Comparison of ENCODE assay signal across 9 cellular contexts in the genomic region with DNA sequence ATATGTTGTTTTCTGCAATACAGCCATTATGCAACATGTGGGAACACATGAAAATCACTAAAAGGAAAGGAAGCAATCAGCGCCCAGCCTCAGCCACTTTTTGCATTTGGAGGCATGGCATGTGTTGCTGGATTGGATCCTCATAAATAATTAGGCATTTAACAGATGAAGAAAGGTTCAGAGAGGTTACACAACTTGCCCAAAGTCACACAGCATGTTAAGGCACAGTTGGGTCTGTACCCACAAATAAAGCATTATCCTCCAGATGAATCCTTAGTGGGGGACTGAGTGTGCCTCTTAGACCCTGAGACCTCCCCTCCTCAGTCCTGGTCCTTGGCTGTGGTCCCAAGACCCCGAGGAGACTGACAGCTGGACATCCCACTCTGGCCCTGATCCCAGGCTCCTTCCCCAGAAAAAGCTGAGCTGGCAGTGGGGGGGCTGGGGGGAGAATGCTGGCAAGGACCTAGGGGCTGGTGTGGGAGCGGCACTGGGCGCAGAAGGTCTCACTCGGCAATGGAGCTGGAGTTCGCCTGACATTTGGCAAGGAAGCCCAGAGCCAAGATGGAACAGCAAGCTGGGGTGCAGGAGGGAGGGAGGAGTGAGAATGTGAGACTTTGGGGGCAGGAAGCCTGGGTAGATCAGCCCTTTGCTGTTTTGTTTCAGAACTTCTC. TPM values are rescaled to one million over a fixed set of nuclear protein-coding genes. Genes with fewer than 3 reads are reported as not detected.
DNase-seq lines count a peak whose midpoint lies in the region; ATAC-seq and TF ChIP-seq lines count a peak whose summit lies in the region.
"Had no signal": no experiment of that assay in that cellular context is flagged by ENCODE, and none has a peak within 500 bp of the region (broad histone marks: within the 10 kb centered on the region; RNA-seq: fewer than 3 reads in every experiment).

No MANE protein-coding gene starts in this region.

- no peaks in the 10 kb centered on the region for H3K36me3 ChIP-seq in liver (ENCODE audit: control insufficient read depth in 4 of 4, insufficient read depth in 3 of 4, low read depth in 1 of 4, low read length in 3 of 4)
- no peaks in the 10 kb centered on the region for H3K36me3 ChIP-seq in thymus (ENCODE audit: control insufficient read depth, insufficient read depth)

- peaks cover 8% of the 10 kb centered on the region for H3K36me3 Mint-ChIP-seq in activated T-cell treated with anti-CD3 and anti-CD28 coated beads, Interleukin-2, amount 50 U/mL, for 4 hours (ENCODE audit: insufficient read depth)
- H3K36me3 Mint-ChIP-seq in activated T-helper 17 cell treated with anti-CD3 and anti-CD28 coated beads, Interleukin-2, amount 50 U/mL, for 72 hours (ENCODE audit: low read depth) = peaks cover 77% of the 10 kb centered on the region

- no peak overlapping the region for H3K4me3 ChIP-seq in liver (ENCODE audit: low read depth in 1 of 3, low read length in 3 of 3)
- H3K4me3 ChIP-seq in thymus (ENCODE audit: low read length) = no peak overlapping the region

- H3K4me1 ChIP-seq in liver (ENCODE audit: control insufficient read depth in 4 of 4, insufficient read depth in 4 of 4, low read length in 3 of 4) = peaks cover 8 to 54% (median 42%) of the 10 kb centered on the region in 4 donors
- H3K4me1 ChIP-seq in thymus (ENCODE audit: control insufficient read depth, insufficient read depth, low read length) = peaks cover 45% of the 10 kb centered on the region

- no peak overlapping the region for H3K27ac Mint-ChIP-seq in activated T-helper 17 cell treated with anti-CD3 and anti-CD28 coated beads, Interleukin-2, amount 50 U/mL, for 72 hours

- peak overlapping the region; percentile 52 to 61 for H3K27ac ChIP-seq in liver (ENCODE audit: low read depth in 1 of 2, low read length in 2 of 2)
- H3K27ac ChIP-seq in thymus (ENCODE audit: low read depth) = peak overlapping the region; percentile 83

- H3K9me3 ChIP-seq in liver (ENCODE audit: control insufficient read depth in 4 of 4, low read length in 3 of 4) (no peaks in the 10 kb centered on the region), thymus (ENCODE audit: control insufficient read depth) (no peaks in the 10 kb centered on the region)

- WGBS in liver = 37% methylated on average over 6 of the region's 6 CpGs
- 85% methylated on average over 6 of the region's 6 CpGs for WGBS in thymus

- peak overlapping the region; percentile 37 for H3K4me3 Mint-ChIP-seq in activated T-cell treated with anti-CD3 and anti-CD28 coated beads, Interleukin-2, amount 50 U/mL, for 4 hours
- peak overlapping the region; percentile 89 for H3K4me3 Mint-ChIP-seq in activated T-helper 17 cell treated with anti-CD3 and anti-CD28 coated beads, Interleukin-2, amount 50 U/mL, for 72 hours

- ATAC-seq in activated T-cell treated with anti-CD3 and anti-CD28 coated beads, Interleukin-2, amount 50 U/mL, for 4 hours = no peak
- ATAC-seq in activated T-helper 17 cell treated with anti-CD3 and anti-CD28 coated beads, Interleukin-2, amount 50 U/mL, for 72 hours (replicated peaks) = no peak
- ATAC-seq in HG03460 (IDR thresholded peaks at IDR 0.05; ENCODE audit: unreplicated experiment) (no peak), GM21423 (IDR thresholded peaks at IDR 0.05; ENCODE audit: unreplicated experiment) (no peak)

- TF ChIP-seq CTCF in liver (IDR thresholded peaks at IDR 0.05; ENCODE audit: low read depth, low read length, missing input control) = no peak

- H3K9me3 Mint-ChIP-seq in activated T-cell treated with anti-CD3 and anti-CD28 coated beads, Interleukin-2, amount 50 U/mL, for 4 hours = no peaks in the 10 kb centered on the region
- H3K9me3 Mint-ChIP-seq in activated T-helper 17 cell treated with anti-CD3 and anti-CD28 coated beads, Interleukin-2, amount 50 U/mL, for 72 hours = no peaks in the 10 kb centered on the region

- H3K27me3 Mint-ChIP-seq in activated T-cell treated with anti-CD3 and anti-CD28 coated beads, Interleukin-2, amount 50 U/mL, for 4 hours (ENCODE audit: low read depth) = no peaks in the 10 kb centered on the region
- H3K27me3 Mint-ChIP-seq in activated T-helper 17 cell treated with anti-CD3 and anti-CD28 coated beads, Interleukin-2, amount 50 U/mL, for 72 hours = no peaks in the 10 kb centered on the region

- TF ChIP-seq RAD21 in liver (IDR thresholded peaks at IDR 0.05) = no peak

- DNase-seq in activated T-cell treated with anti-CD3 and anti-CD28 coated beads, Interleukin-2, amount 50 U/mL, for 4 hours = no peak
- no peak for DNase-seq in activated T-cell treated with anti-CD3 and anti-CD28 coated beads, Interleukin-2, amount 50 U/mL, for 1 hour
- no peak for DNase-seq in dermis blood vessel endothelial cell
- DNase-seq: KBM-7 had no signal

- peaks cover 73% of the 10 kb centered on the region for H3K4me1 Mint-ChIP-seq in activated T-cell treated with anti-CD3 and anti-CD28 coated beads, Interleukin-2, amount 50 U/mL, for 4 hours (ENCODE audit: low read depth)
- H3K4me1 Mint-ChIP-seq in activated T-helper 17 cell treated with anti-CD3 and anti-CD28 coated beads, Interleukin-2, amount 50 U/mL, for 72 hours = peaks cover 51% of the 10 kb centered on the region

- no peak overlapping the region for H3K9ac ChIP-seq in liver (ENCODE audit: low read depth in 1 of 2, low read length in 2 of 2)

- H3K27me3 ChIP-seq in liver (ENCODE audit: control insufficient read depth in 4 of 4, insufficient read depth in 4 of 4, low read length in 3 of 4) = no peaks in the 10 kb centered on the region
- no peaks in the 10 kb centered on the region for H3K27me3 ChIP-seq in thymus (ENCODE audit: control insufficient read depth, insufficient read depth)

TF ChIP-seq in liver, 16 proteins besides CTCF, POLR2A, EP300 and RAD21:
- TF ChIP-seq EGR1 (IDR thresholded peaks at IDR 0.05; ENCODE audit: low read depth in 2 of 2) = no peak
- TF ChIP-seq RXRA (IDR thresholded peaks at IDR 0.05) = no peak
- no peak for TF ChIP-seq JUND (IDR thresholded peaks at IDR 0.05)
- TF ChIP-seq, protein P1, sequence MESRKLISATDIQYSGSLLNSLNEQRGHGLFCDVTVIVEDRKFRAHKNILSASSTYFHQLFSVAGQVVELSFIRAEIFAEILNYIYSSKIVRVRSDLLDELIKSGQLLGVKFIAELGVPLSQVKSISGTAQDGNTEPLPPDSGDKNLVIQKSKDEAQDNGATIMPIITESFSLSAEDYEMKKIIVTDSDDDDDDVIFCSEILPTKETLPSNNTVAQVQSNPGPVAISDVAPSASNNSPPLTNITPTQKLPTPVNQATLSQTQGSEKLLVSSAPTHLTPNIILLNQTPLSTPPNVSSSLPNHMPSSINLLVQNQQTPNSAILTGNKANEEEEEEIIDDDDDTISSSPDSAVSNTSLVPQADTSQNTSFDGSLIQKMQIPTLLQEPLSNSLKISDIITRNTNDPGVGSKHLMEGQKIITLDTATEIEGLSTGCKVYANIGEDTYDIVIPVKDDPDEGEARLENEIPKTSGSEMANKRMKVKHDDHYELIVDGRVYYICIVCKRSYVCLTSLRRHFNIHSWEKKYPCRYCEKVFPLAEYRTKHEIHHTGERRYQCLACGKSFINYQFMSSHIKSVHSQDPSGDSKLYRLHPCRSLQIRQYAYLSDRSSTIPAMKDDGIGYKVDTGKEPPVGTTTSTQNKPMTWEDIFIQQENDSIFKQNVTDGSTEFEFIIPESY (IDR thresholded peaks at IDR 0.05) = no peak
TF ChIP-seq in liver: peak in this region for 0.

RNA-seq across cellular contexts. Expression of gene AKNA, which starts 6.9 kb away (rescaled TPM):
- 10 to 100 TPM; 77.2 to 81.7 (median 80.6) TPM for total RNA-seq in activated T-cell treated with anti-CD3 and anti-CD28 coated beads, Interleukin-2, amount 50 U/mL, for 4 hours
- total RNA-seq in activated T-helper 17 cell treated with anti-CD3 and anti-CD28 coated beads, Interleukin-2, amount 50 U/mL, for 72 hours = 100 to 1,000 TPM; 169 to 184 TPM
- total RNA-seq in liver (10 to 100 TPM in 1 of 2 donors, 1 to 10 TPM in 1; 7.2 to 31.7 TPM), dermis blood vessel endothelial cell (2.0 and 3.6 TPM in 2 replicates)
- polyA plus RNA-seq in liver (1 to 10 TPM; 4.2 to 6.6 TPM), thymus (162 TPM)
